9 cellular contexts compared by ENCODE assay signal in the genomic region with DNA sequence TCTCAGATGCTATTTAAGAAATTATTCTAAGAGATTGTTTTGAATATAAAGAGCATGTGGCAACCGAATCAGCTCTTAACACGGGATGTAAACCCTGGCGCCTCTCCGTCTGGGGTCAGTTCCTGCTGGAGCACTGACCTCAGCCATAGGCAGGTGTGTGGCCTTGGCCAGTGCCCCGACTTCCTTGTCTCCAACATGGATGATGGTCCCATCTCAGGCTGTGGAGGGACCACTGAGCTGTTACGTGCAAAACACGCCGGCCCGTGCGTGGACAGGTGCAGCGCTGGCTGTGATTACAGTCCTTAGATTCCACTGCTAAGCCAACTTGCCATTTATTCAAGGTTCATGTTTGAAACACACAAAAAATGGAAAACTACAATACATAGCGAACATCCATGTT. TPM values are rescaled to one million over a fixed set of nuclear protein-coding genes. Genes with fewer than 3 reads are reported as not detected.
"Had no signal": no experiment of that assay in that cellular context is flagged by ENCODE, and none has a peak within 500 bp of the region (broad histone marks: within the 10 kb centered on the region; RNA-seq: fewer than 3 reads in every experiment).

No MANE protein-coding gene starts in this region.

- DNase-seq: GM23248, GOT3, H7, HFFc6, IMR-90 had no signal

- H3K4me1 ChIP-seq: HAP-1 had no signal

- H3K4me3 ChIP-seq: GM23248, HAP-1, K562 had no signal

- ATAC-seq: HCT116, K562 had no signal

- H3K36me3 ChIP-seq: HAP-1 had no signal

- H3K27ac ChIP-seq: GM23248 had no signal

- H2AFZ ChIP-seq: GM23248 had no signal

- H3K9me3 ChIP-seq: HAP-1 had no signal

- H3K9ac ChIP-seq: GM23248 had no signal

RNA-seq across cellular contexts. Expression of gene C10orf143, which starts 59.9 kb away (rescaled TPM):
- total RNA-seq: HT-29 had no signal
